In genomic region chr16:54932737-54933254, GRCh38 we compare ENCODE assay signal across 10 cellular contexts. TPM values are rescaled to one million over a fixed set of nuclear protein-coding genes. Genes with fewer than 3 reads are reported as not detected.
DNase-seq lines count a peak whose midpoint lies in the region; ATAC-seq and TF ChIP-seq lines count a peak whose summit lies in the region.
"Had no signal": no experiment of that assay in that cellular context is flagged by ENCODE, and none has a peak within 500 bp of the region (broad histone marks: within the 10 kb centered on the region; RNA-seq: fewer than 3 reads in every experiment).

No MANE protein-coding gene starts in this region.

- peaks cover 7% of the 10 kb centered on the region for H3K36me3 Mint-ChIP-seq in CD4-positive, alpha-beta T cell (ENCODE audit: low read depth)

- POLR2A ChIA-PET in CD4-positive, alpha-beta T cell (lab: Charles Lee), result no interaction called here

- no peak overlapping the region for H3K27ac ChIP-seq in CD4-positive, alpha-beta T cell (ENCODE audit: low read depth, low read length)
- H3K27ac ChIP-seq in HUES6 (ENCODE audit: low read depth, low read length) (no peak overlapping the region), epithelial cell of prostate (peak overlapping the region; percentile 97)
- H3K27ac ChIP-seq: dorsolateral prefrontal cortex had no signal

- H3K36me3 ChIP-seq in HUES6 (ENCODE audit: control insufficient read depth, insufficient read depth, low read length) (no peaks in the 10 kb centered on the region), neuron (ENCODE audit: insufficient read depth, low read length) (peaks cover 55% of the 10 kb centered on the region)

- H3K27me3 Mint-ChIP-seq in CD4-positive, alpha-beta T cell, result peaks cover 79% of the 10 kb centered on the region

- H3K4me1 Mint-ChIP-seq in CD4-positive, alpha-beta T cell (ENCODE audit: low read depth), result peaks cover 50% of the 10 kb centered on the region

- intact Hi-C loops in CD4-positive, alpha-beta T cell (cut with DNase I, micrococcal nuclease), result loop anchor here in 1 of 2 experiments (10.0 kb wide), 2 partner anchors 1388 to 1498 kb away; partner anchors contain the start of gene RBL2

- CTCF ChIA-PET in CD4-positive, alpha-beta T cell (lab: Charles Lee), result no interaction called here

- H3K9me3 Mint-ChIP-seq in CD4-positive, alpha-beta T cell, result no peaks in the 10 kb centered on the region

- H3K4me3 ChIP-seq in HUES6 (ENCODE audit: low read depth, low read length), result peak overlapping the region; percentile 78
- peak overlapping the region; percentile 99 for H3K4me3 ChIP-seq in neuron (ENCODE audit: low read length)

- no peak overlapping the region for H2AFZ ChIP-seq in neuron (ENCODE audit: low read depth, low read length)

- TF ChIP-seq CTCF in CD4-positive, alpha-beta T cell (IDR thresholded peaks at IDR 0.05), result no peak

- no peak for ATAC-seq in CD4-positive, alpha-beta T cell (ENCODE audit: poor library complexity)

- H3K9ac ChIP-seq in HUES6 (ENCODE audit: low read length), result no peak overlapping the region

- H3K27me3 ChIP-seq in CD4-positive, alpha-beta T cell (ENCODE audit: control insufficient read depth, insufficient read depth, low read length), result peaks cover 80% of the 10 kb centered on the region
- H3K27me3 ChIP-seq in HUES6 (ENCODE audit: control insufficient read depth, insufficient read depth, low read length) (peaks cover 86% of the 10 kb centered on the region), neuron (ENCODE audit: insufficient read depth, low read length) (no peaks in the 10 kb centered on the region)

- H3K4me1 ChIP-seq in HUES6 (ENCODE audit: control insufficient read depth, insufficient read depth, low read length) (peaks cover 44% of the 10 kb centered on the region), neuron (ENCODE audit: insufficient read depth, low read length) (peaks cover 15% of the 10 kb centered on the region)

- no peak for DNase-seq in CD4-positive, alpha-beta T cell
- DNase-seq in epithelial cell of prostate (ENCODE audit: low read depth, low spot score) (no peak), NCI-H2107 (lab: John Stamatoyannopoulos, UW) (no peak), superior temporal gyrus (ENCODE audit: extremely low spot score) (no peak), AML-193 (lab: John Stamatoyannopoulos, UW) (no peak), NCI-H2171 (lab: John Stamatoyannopoulos, UW) (no peak)
- DNase-seq: activated CD4-positive, CD25-positive, alpha-beta regulatory T cell treated with anti-CD3 and anti-CD28 coated beads, Interleukin-2, amount 50 U/mL, for 72 hours; dorsolateral prefrontal cortex had no signal

- H3K9me3 ChIP-seq in CD4-positive, alpha-beta T cell (ENCODE audit: control insufficient read depth, low read length), result peaks cover under 1% of the 10 kb centered on the region
- H3K9me3 ChIP-seq in HUES6 (ENCODE audit: control insufficient read depth, insufficient read depth, low read depth, low read length) (no peaks in the 10 kb centered on the region), neuron (ENCODE audit: low read length) (peaks cover 19% of the 10 kb centered on the region)

- no peak overlapping the region for H3K27ac Mint-ChIP-seq in CD4-positive, alpha-beta T cell

- H3K4me3 Mint-ChIP-seq in CD4-positive, alpha-beta T cell, result peak overlapping the region; percentile 20

RNA-seq across cellular contexts. Expression of gene IRX5, which starts 2.1 kb away (rescaled TPM):
- total RNA-seq in CD4-positive, alpha-beta T cell, result not detected
